8 cellular contexts compared by ENCODE assay signal in genomic region chr1:156114101-156114918, GRCh38. TPM values are rescaled to one million over a fixed set of nuclear protein-coding genes. Genes with fewer than 3 reads are reported as not detected.
DNase-seq lines count a peak whose midpoint lies in the region; ATAC-seq and TF ChIP-seq lines count a peak whose summit lies in the region.

Gene LMNA, plus strand, starts transcription at chr1:156114711. Its CDS starts 208 bp downstream, at chr1:156114919.

- peaks cover 19% of the 10 kb centered on the region for H4K20me1 ChIP-seq in neural cell (ENCODE audit: insufficient read depth)

- peak within 1 kb of the TSS; percentile 48 for H3K4me2 ChIP-seq in neural cell (ENCODE audit: low read length)

- ATAC-seq in GM21717 (IDR thresholded peaks at IDR 0.05; ENCODE audit: unreplicated experiment), result peak; percentile 56

- TF ChIP-seq RAD21 in neural cell (conservative IDR thresholded peaks at IDR 0.05), result no peak

- H3K4me3 ChIP-seq in fibroblast of villous mesenchyme (ENCODE audit: low read depth, low read length), result peak within 1 kb of the TSS; percentile 100
- H3K4me3 ChIP-seq in neural cell (ENCODE audit: low read length), result peak within 1 kb of the TSS; percentile 65
- peak within 1 kb of the TSS; percentile 97 to 100 (median 100) for H3K4me3 ChIP-seq in subcutaneous abdominal adipose tissue (ENCODE audit: low read depth in 1 of 5, low read length in 5 of 5)

- H3K27ac ChIP-seq in neural cell (ENCODE audit: low read length), result no peak within 1 kb of the TSS
- peak within 1 kb of the TSS; percentile 97 for H3K27ac ChIP-seq in subcutaneous abdominal adipose tissue (ENCODE audit: low read depth, low read length)

- H3K36me3 ChIP-seq in neural cell (ENCODE audit: insufficient read depth, low read length), result no peaks in the 10 kb centered on the region
- peaks cover 0 to 18% (median 10%) of the 10 kb centered on the region in 5 donors for H3K36me3 ChIP-seq in subcutaneous abdominal adipose tissue (ENCODE audit: control insufficient read depth in 5 of 5, insufficient read depth in 5 of 5, low read length in 5 of 5)

- DNase-seq in DMS 273 treated with DMSO at 0.1 percent for 48 hours (lab: John Stamatoyannopoulos, UW) (peak; percentile 57), LHCN-M2 (ENCODE audit: low read depth) (peak; percentile 98), SHP77 treated with DMSO at 0.1 percent for 48 hours (lab: John Stamatoyannopoulos, UW) (peak; percentile 66), activated gamma-delta T cell (lab: John Stamatoyannopoulos, UW) (peak; percentile 60), fibroblast of villous mesenchyme (ENCODE audit: low read depth) (peak; percentile 95)

- no peaks in the 10 kb centered on the region for H3K9me2 ChIP-seq in neural cell (ENCODE audit: insufficient read depth, low read length)

- peaks cover 13% of the 10 kb centered on the region for H3K79me2 ChIP-seq in neural cell (replicated peaks; ENCODE audit: insufficient read depth, low read length)

- H3K9ac ChIP-seq in neural cell (ENCODE audit: low read length) (peak within 1 kb of the TSS; percentile 45), subcutaneous abdominal adipose tissue (ENCODE audit: low read length in 5 of 5) (peak within 1 kb of the TSS; percentile 97 to 100 (median 100))

- H3K9me3 ChIP-seq in neural cell (ENCODE audit: low read length), result no peaks in the 10 kb centered on the region
- H3K9me3 ChIP-seq in subcutaneous abdominal adipose tissue (ENCODE audit: control insufficient read depth in 5 of 5, low read length in 5 of 5), result no peaks in the 10 kb centered on the region

- H3F3A ChIP-seq in neural cell (ENCODE audit: insufficient read depth, low read length, poor library complexity, severe bottlenecking), result no peaks in the 10 kb centered on the region

- no peak within 1 kb of the TSS for H2AFZ ChIP-seq in neural cell (ENCODE audit: low read depth, low read length)

- TF ChIP-seq CTCF in fibroblast of villous mesenchyme (IDR thresholded peaks at IDR 0.05; ENCODE audit: insufficient read depth, low read depth, low read length) (no peak), neural cell (IDR thresholded peaks at IDR 0.05; ENCODE audit: poor library complexity, severe bottlenecking) (no peak)

- H3K4me1 ChIP-seq in subcutaneous abdominal adipose tissue (ENCODE audit: control insufficient read depth in 5 of 5, insufficient read depth in 5 of 5, low read length in 5 of 5), result peaks cover 5 to 66% (median 50%) of the 10 kb centered on the region in 5 donors

- TF ChIP-seq EP300 in neural cell (conservative IDR thresholded peaks at IDR 0.05; ENCODE audit: poor library complexity, severe bottlenecking), result no peak

- no peaks in the 10 kb centered on the region for H3K27me3 ChIP-seq in neural cell (ENCODE audit: insufficient read depth, low read depth, low read length)
- H3K27me3 ChIP-seq in subcutaneous abdominal adipose tissue (ENCODE audit: control insufficient read depth in 5 of 5, insufficient read depth in 4 of 5, low read length in 5 of 5), result no peaks in the 10 kb centered on the region

TF ChIP-seq in neural cell, 6 proteins besides CTCF, POLR2A, EP300 and RAD21:
- TF ChIP-seq MXI1 (conservative IDR thresholded peaks at IDR 0.05; ENCODE audit: poor library complexity, severe bottlenecking), result no peak
- TF ChIP-seq EZH2 (IDR thresholded peaks at IDR 0.05; ENCODE audit: borderline replicate concordance, insufficient read depth, low read length, poor library complexity, severe bottlenecking), result no peak
- no peak for TF ChIP-seq SMC3 (conservative IDR thresholded peaks at IDR 0.05; ENCODE audit: poor library complexity)
- TF ChIP-seq TAF1 (IDR thresholded peaks at IDR 0.05; ENCODE audit: low read depth), result no peak
- TF ChIP-seq POLR2AphosphoS5 (IDR thresholded peaks at IDR 0.05), result no peak
- TF ChIP-seq, protein P1, sequence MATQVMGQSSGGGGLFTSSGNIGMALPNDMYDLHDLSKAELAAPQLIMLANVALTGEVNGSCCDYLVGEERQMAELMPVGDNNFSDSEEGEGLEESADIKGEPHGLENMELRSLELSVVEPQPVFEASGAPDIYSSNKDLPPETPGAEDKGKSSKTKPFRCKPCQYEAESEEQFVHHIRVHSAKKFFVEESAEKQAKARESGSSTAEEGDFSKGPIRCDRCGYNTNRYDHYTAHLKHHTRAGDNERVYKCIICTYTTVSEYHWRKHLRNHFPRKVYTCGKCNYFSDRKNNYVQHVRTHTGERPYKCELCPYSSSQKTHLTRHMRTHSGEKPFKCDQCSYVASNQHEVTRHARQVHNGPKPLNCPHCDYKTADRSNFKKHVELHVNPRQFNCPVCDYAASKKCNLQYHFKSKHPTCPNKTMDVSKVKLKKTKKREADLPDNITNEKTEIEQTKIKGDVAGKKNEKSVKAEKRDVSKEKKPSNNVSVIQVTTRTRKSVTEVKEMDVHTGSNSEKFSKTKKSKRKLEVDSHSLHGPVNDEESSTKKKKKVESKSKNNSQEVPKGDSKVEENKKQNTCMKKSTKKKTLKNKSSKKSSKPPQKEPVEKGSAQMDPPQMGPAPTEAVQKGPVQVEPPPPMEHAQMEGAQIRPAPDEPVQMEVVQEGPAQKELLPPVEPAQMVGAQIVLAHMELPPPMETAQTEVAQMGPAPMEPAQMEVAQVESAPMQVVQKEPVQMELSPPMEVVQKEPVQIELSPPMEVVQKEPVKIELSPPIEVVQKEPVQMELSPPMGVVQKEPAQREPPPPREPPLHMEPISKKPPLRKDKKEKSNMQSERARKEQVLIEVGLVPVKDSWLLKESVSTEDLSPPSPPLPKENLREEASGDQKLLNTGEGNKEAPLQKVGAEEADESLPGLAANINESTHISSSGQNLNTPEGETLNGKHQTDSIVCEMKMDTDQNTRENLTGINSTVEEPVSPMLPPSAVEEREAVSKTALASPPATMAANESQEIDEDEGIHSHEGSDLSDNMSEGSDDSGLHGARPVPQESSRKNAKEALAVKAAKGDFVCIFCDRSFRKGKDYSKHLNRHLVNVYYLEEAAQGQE (IDR thresholded peaks at IDR 0.05; ENCODE audit: borderline replicate concordance), result no peak

RNA-seq across cellular contexts. Expression of gene LMNA, which starts in this region (rescaled TPM):
- 1,371 and 1,475 TPM in 2 replicates for total RNA-seq in LHCN-M2 (2014; rRNA removed)
- 1,211 TPM for polyA plus RNA-seq in LHCN-M2 (2012)
- total RNA-seq in fibroblast of villous mesenchyme, result 694 and 1,059 TPM in 2 replicates
- polyA plus RNA-seq in neural cell, result 90.7 and 103 TPM in 2 replicates
- polyA minus RNA-seq in neural cell, result 50.6 TPM in 2 replicates
